ENCODE assay signal across 8 cellular contexts in genomic region chrY:13479031-13479705, GRCh38. TPM values are rescaled to one million over a fixed set of nuclear protein-coding genes. Genes with fewer than 3 reads are reported as not detected.
DNase-seq lines count a peak whose midpoint lies in the region; ATAC-seq and TF ChIP-seq lines count a peak whose summit lies in the region.

No MANE protein-coding gene starts in this region.

- H3K4me3 Mint-ChIP-seq in activated T-helper 1 cell treated with anti-CD3 and anti-CD28 coated beads, Interleukin-12 subunit alpha, Interleukin-12 subunit beta, Interleukin-2, Interleukin-4 antibody, amounts not matched to agents 30 ng/mL and 10 ng/mL and 1 ng/mL, durations not matched to agents 14 hours and 24 hours and 36 hours, result peak overlapping the region; percentile 89
- H3K4me3 Mint-ChIP-seq in MCF 10A (ENCODE audit: unreplicated experiment), result no peak overlapping the region

- peak overlapping the region; percentile 89 for H3K27ac Mint-ChIP-seq in activated T-helper 1 cell treated with anti-CD3 and anti-CD28 coated beads, Interleukin-12 subunit alpha, Interleukin-12 subunit beta, Interleukin-2, Interleukin-4 antibody, amounts not matched to agents 30 ng/mL and 10 ng/mL and 1 ng/mL, durations not matched to agents 14 hours and 24 hours and 36 hours
- no peak overlapping the region for H3K27ac Mint-ChIP-seq in MCF 10A (ENCODE audit: low read depth, unreplicated experiment)

- BruUV-seq in MCF 10A (replicated peaks; lab: Mats Ljungman, UMichigan), result no TSS peak

- in situ Hi-C loops in Caki2 (cut with HindIII; ENCODE audit: low pct_unique_long_range_greater_than_20kb, low sequenced_read_pairs), result no loop called here

- H3K36me3 Mint-ChIP-seq in activated T-helper 1 cell treated with anti-CD3 and anti-CD28 coated beads, Interleukin-12 subunit alpha, Interleukin-12 subunit beta, Interleukin-2, Interleukin-4 antibody, amounts not matched to agents 30 ng/mL and 10 ng/mL and 1 ng/mL, durations not matched to agents 14 hours and 24 hours and 36 hours (ENCODE audit: low read depth), result peaks cover 16% of the 10 kb centered on the region
- H3K36me3 Mint-ChIP-seq in MCF 10A (ENCODE audit: insufficient read depth, unreplicated experiment), result no peaks in the 10 kb centered on the region

- peaks cover 24% of the 10 kb centered on the region for H3K4me1 Mint-ChIP-seq in activated T-helper 1 cell treated with anti-CD3 and anti-CD28 coated beads, Interleukin-12 subunit alpha, Interleukin-12 subunit beta, Interleukin-2, Interleukin-4 antibody, amounts not matched to agents 30 ng/mL and 10 ng/mL and 1 ng/mL, durations not matched to agents 14 hours and 24 hours and 36 hours (ENCODE audit: low read depth)
- H3K4me1 Mint-ChIP-seq in MCF 10A (ENCODE audit: insufficient read depth, unreplicated experiment), result no peaks in the 10 kb centered on the region

- no peak for TF ChIP-seq POLR2A in GM18505 (IDR thresholded peaks at IDR 0.05; ENCODE audit: borderline replicate concordance, extremely low read depth, insufficient read depth, insufficient read length)

- DNase-seq in Caki2 (ENCODE audit: low read depth) (peak; percentile 42), MCF 10A (ENCODE audit: unreplicated experiment) (no peak), NCI-H1694 (lab: John Stamatoyannopoulos, UW) (no peak)
- DNase-seq in Jurkat, Clone E6-1 (ENCODE audit: low read depth, low spot score), result no peak
- DNase-seq in activated T-helper 1 cell treated with anti-CD3 and anti-CD28 coated beads, Interleukin-12 subunit alpha, Interleukin-12 subunit beta, Interleukin-2, Interleukin-4 antibody, amounts not matched to agents 30 ng/mL and 10 ng/mL and 1 ng/mL, durations not matched to agents 14 hours and 24 hours and 36 hours (ENCODE audit: low spot score), result peak; percentile 48
- DNase-seq in stimulated activated naive CD8-positive, alpha-beta T cell treated with anti-CD3 and anti-CD28 coated beads, Interleukin-15, Interleukin-2, amounts not matched to agents 100 U/mL and 50 U/mL, for 24 hours, result peak; percentile 60

- peak; percentile 55 for ATAC-seq in stimulated activated naive CD8-positive, alpha-beta T cell treated with anti-CD3 and anti-CD28 coated beads, Interleukin-15, Interleukin-2, amounts not matched to agents 100 U/mL and 50 U/mL, for 24 hours
- no peak for ATAC-seq in GM18505 (IDR thresholded peaks at IDR 0.05; ENCODE audit: unreplicated experiment)

- H3K27me3 Mint-ChIP-seq in activated T-helper 1 cell treated with anti-CD3 and anti-CD28 coated beads, Interleukin-12 subunit alpha, Interleukin-12 subunit beta, Interleukin-2, Interleukin-4 antibody, amounts not matched to agents 30 ng/mL and 10 ng/mL and 1 ng/mL, durations not matched to agents 14 hours and 24 hours and 36 hours (ENCODE audit: insufficient read depth), result no peaks in the 10 kb centered on the region
- H3K27me3 Mint-ChIP-seq in MCF 10A (ENCODE audit: insufficient read depth, unreplicated experiment), result no peaks in the 10 kb centered on the region

- POLR2A ChIA-PET in MCF 10A (lab: Yijun Ruan, JAX), result no interaction called here

- TF ChIP-seq CTCF in MCF 10A (IDR thresholded peaks at IDR 0.05; ENCODE audit: unreplicated experiment), result no peak

- H3K4me3 ChIP-seq in Jurkat, Clone E6-1 (ENCODE audit: low read length), result peak overlapping the region; percentile 75
- peak overlapping the region; percentile 96 for H3K4me3 ChIP-seq in iPS-11a (ENCODE audit: low read depth, low read length)

- intact Hi-C loops in activated T-helper 1 cell treated with anti-CD3 and anti-CD28 coated beads, Interleukin-12 subunit alpha, Interleukin-12 subunit beta, Interleukin-2, Interleukin-4 antibody, amounts not matched to agents 30 ng/mL and 10 ng/mL and 1 ng/mL, durations not matched to agents 14 hours and 24 hours and 36 hours (cut with micrococcal nuclease), result loop anchor here (2.0 to 5.0 kb wide), 2 partner anchors 73 to 108 kb away; no protein-coding TSS in a partner anchor
- intact Hi-C loops in MCF 10A (cut with micrococcal nuclease), result no loop called here

- CTCF ChIA-PET in MCF 10A (lab: Yijun Ruan, JAX), result no interaction called here

- no peaks in the 10 kb centered on the region for H3K9me3 Mint-ChIP-seq in activated T-helper 1 cell treated with anti-CD3 and anti-CD28 coated beads, Interleukin-12 subunit alpha, Interleukin-12 subunit beta, Interleukin-2, Interleukin-4 antibody, amounts not matched to agents 30 ng/mL and 10 ng/mL and 1 ng/mL, durations not matched to agents 14 hours and 24 hours and 36 hours
- no peaks in the 10 kb centered on the region for H3K9me3 Mint-ChIP-seq in MCF 10A (ENCODE audit: unreplicated experiment)

RNA-seq across cellular contexts. Expression of gene UTY, which starts 0.7 kb away (rescaled TPM):
- total RNA-seq in Caki2 (2014; rRNA removed; shearing (Covaris generic); ENCODE audit: low replicate concordance), result 4.0 and 27.8 TPM in 2 replicates
- polyA plus RNA-seq in Jurkat, Clone E6-1 (2012; ENCODE audit: insufficient read depth, insufficient read length), result not detected
- 22.1 and 25.4 TPM in 2 replicates for total RNA-seq in activated T-helper 1 cell treated with anti-CD3 and anti-CD28 coated beads, Interleukin-12 subunit alpha, Interleukin-12 subunit beta, Interleukin-2, Interleukin-4 antibody, amounts not matched to agents 30 ng/mL and 10 ng/mL and 1 ng/mL, durations not matched to agents 14 hours and 24 hours and 36 hours
- not detected in 2 replicates for total RNA-seq in MCF 10A (2022)

Comparison
In these comparisons a context has a peak if more than half of its experiments do, and no peak if none do; other contexts are left out.
1. DNase-seq: peak in Caki2 (single experiment), activated T-helper 1 cell treated with anti-CD3 and anti-CD28 coated beads, Interleukin-12 subunit alpha, Interleukin-12 subunit beta, Interleukin-2, Interleukin-4 antibody, amounts not matched to agents 30 ng/mL and 10 ng/mL and 1 ng/mL, durations not matched to agents 14 hours and 24 hours and 36 hours (single experiment) and stimulated activated naive CD8-positive, alpha-beta T cell treated with anti-CD3 and anti-CD28 coated beads, Interleukin-15, Interleukin-2, amounts not matched to agents 100 U/mL and 50 U/mL, for 24 hours (single experiment); none in Jurkat, Clone E6-1 (single experiment), MCF 10A (single experiment) and NCI-H1694 (single experiment).